13 cellular contexts compared by ENCODE assay signal in genomic region chr2:218369374-218369773, GRCh38. TPM values are rescaled to one million over a fixed set of nuclear protein-coding genes. Genes with fewer than 3 reads are reported as not detected.
DNase-seq lines count a peak whose midpoint lies in the region; FAIRE-seq and TF ChIP-seq lines count a peak whose summit lies in the region.
"Had no signal": no experiment of that assay in that cellular context is flagged by ENCODE, and none has a peak within 500 bp of the region (broad histone marks: within the 10 kb centered on the region; RNA-seq: fewer than 3 reads in every experiment).

No MANE protein-coding gene starts in this region.

- DNase-seq in NCI-H1417 (lab: John Stamatoyannopoulos, UW) (peak in 2 of 3 experiments; percentile 20 to 77), NCI-H1417 treated with DMSO at 0.1 percent for 48 hours (lab: John Stamatoyannopoulos, UW) (no peak), NCI-H2029 treated with DMSO at 0.1 percent for 48 hours (lab: John Stamatoyannopoulos, UW) (peak; percentile 89), colonic mucosa (no peak), smooth muscle cell (lab: John Stamatoyannopoulos, UW; ENCODE audit: unreplicated experiment) (no peak), SKM-1 (lab: John Stamatoyannopoulos, UW; ENCODE audit: unreplicated experiment) (no peak), H54 (ENCODE audit: insufficient read length, low spot score) (no peak), occipital lobe (lab: John Stamatoyannopoulos, UW) (no peak)
- DNase-seq: NCI-H226, nucleus accumbens, T-helper 1 cell had no signal

- no peaks in the 10 kb centered on the region for H3K79me2 ChIP-seq in smooth muscle cell (ENCODE audit: low read depth)

- WGBS in smooth muscle cell (ENCODE audit: low lambda C conversion rate), result 83% methylated on average over 1 of the region's 1 CpG

- TF ChIP-seq CTCF in colonic mucosa (IDR thresholded peaks at IDR 0.05), result no peak
- TF ChIP-seq CTCF in smooth muscle cell (IDR thresholded peaks at IDR 0.05; ENCODE audit: borderline replicate concordance, insufficient read depth, poor library complexity, severe bottlenecking), result no peak

- no peak overlapping the region for H3K9ac ChIP-seq in colonic mucosa (ENCODE audit: low read depth in 2 of 2, low read length in 2 of 2)
- H3K9ac ChIP-seq in smooth muscle cell (ENCODE audit: low read depth), result no peak overlapping the region

- no peak for TF ChIP-seq POLR2A in H54 (IDR thresholded peaks at IDR 0.05; ENCODE audit: low read depth, low read length)

- peak overlapping the region; percentile 32 for H3K27ac ChIP-seq in colonic mucosa
- peak overlapping the region; percentile 79 for H3K27ac ChIP-seq in smooth muscle cell (ENCODE audit: low read depth)

- FAIRE-seq in H54 (lab: Jason Lieb, UNC), result no peak
- FAIRE-seq: A204.1, endometrium had no signal

- H3K27me3 ChIP-seq in colonic mucosa (no peaks in the 10 kb centered on the region), smooth muscle cell (ENCODE audit: low read depth) (no peaks in the 10 kb centered on the region)

- no peak overlapping the region for H2AFZ ChIP-seq in smooth muscle cell (ENCODE audit: low read depth)

- intact Hi-C loops in colonic mucosa (cut with DNase I), result no loop called here

- H3K36me3 ChIP-seq in colonic mucosa (no peaks in the 10 kb centered on the region), smooth muscle cell (ENCODE audit: low read depth) (no peaks in the 10 kb centered on the region)

- H3K9me3 ChIP-seq in colonic mucosa (no peaks in the 10 kb centered on the region), smooth muscle cell (replicated peaks; ENCODE audit: low read depth) (no peaks in the 10 kb centered on the region)

- peaks cover 44% of the 10 kb centered on the region for H3F3A ChIP-seq in smooth muscle cell (ENCODE audit: low read depth)

- no peaks in the 10 kb centered on the region for H4K20me1 ChIP-seq in smooth muscle cell (ENCODE audit: low read depth)

- no peak overlapping the region for H3K4me3 ChIP-seq in colonic mucosa
- no peak overlapping the region for H3K4me3 ChIP-seq in smooth muscle cell

- no peak overlapping the region for H3K4me2 ChIP-seq in smooth muscle cell

- H3K4me1 ChIP-seq in colonic mucosa (no peaks in the 10 kb centered on the region), smooth muscle cell (ENCODE audit: low read depth) (peaks cover 4% of the 10 kb centered on the region)

RNA-seq across cellular contexts. Expression of gene SLC11A1, which starts 12.7 kb away (rescaled TPM):
- total RNA-seq in colonic mucosa (1 to 10 TPM; 1.1 to 1.8 TPM), smooth muscle cell (0.31 TPM in 1 of 2 replicates, not detected in the other), occipital lobe (1.7 TPM)
- 0.14 and 0.38 TPM in 2 replicates for polyA plus RNA-seq in smooth muscle cell

RNA-seq across cellular contexts. Expression of gene CATIP, which starts 12.7 kb away (rescaled TPM):
- total RNA-seq in colonic mucosa (not detected), smooth muscle cell (not detected in 2 replicates), occipital lobe (0.31 TPM)
- 0.18 and 0.25 TPM in 2 replicates for polyA plus RNA-seq in smooth muscle cell

RNA-seq across cellular contexts. Expression of gene CTDSP1, which starts 30.3 kb away (rescaled TPM):
- total RNA-seq in colonic mucosa (100 to 1,000 TPM; 137 to 150 TPM), smooth muscle cell (62.5 and 70.9 TPM in 2 replicates), occipital lobe (13.3 TPM)
- 18.7 and 20.3 TPM in 2 replicates for polyA plus RNA-seq in smooth muscle cell

RNA-seq across cellular contexts. Expression of gene VIL1, which starts 49.5 kb away (rescaled TPM):
- total RNA-seq in colonic mucosa (100 to 1,000 TPM; 545 to 634 TPM), smooth muscle cell (not detected in 2 replicates), occipital lobe (not detected)
- polyA plus RNA-seq in smooth muscle cell, result 0.14 and 0.15 TPM in 2 replicates

Comparison
In these comparisons a context has a peak if more than half of its experiments do, and no peak if none do; other contexts are left out.
1. DNase-seq: peak in NCI-H1417 (2 of 3) and NCI-H2029 treated with DMSO at 0.1 percent for 48 hours (single experiment); none in NCI-H1417 treated with DMSO at 0.1 percent for 48 hours (single experiment), colonic mucosa (single experiment), smooth muscle cell (single experiment), SKM-1 (single experiment), H54 (single experiment) and occipital lobe (single experiment).